ENCODE assay signal across 8 cellular contexts in the genomic region with DNA sequence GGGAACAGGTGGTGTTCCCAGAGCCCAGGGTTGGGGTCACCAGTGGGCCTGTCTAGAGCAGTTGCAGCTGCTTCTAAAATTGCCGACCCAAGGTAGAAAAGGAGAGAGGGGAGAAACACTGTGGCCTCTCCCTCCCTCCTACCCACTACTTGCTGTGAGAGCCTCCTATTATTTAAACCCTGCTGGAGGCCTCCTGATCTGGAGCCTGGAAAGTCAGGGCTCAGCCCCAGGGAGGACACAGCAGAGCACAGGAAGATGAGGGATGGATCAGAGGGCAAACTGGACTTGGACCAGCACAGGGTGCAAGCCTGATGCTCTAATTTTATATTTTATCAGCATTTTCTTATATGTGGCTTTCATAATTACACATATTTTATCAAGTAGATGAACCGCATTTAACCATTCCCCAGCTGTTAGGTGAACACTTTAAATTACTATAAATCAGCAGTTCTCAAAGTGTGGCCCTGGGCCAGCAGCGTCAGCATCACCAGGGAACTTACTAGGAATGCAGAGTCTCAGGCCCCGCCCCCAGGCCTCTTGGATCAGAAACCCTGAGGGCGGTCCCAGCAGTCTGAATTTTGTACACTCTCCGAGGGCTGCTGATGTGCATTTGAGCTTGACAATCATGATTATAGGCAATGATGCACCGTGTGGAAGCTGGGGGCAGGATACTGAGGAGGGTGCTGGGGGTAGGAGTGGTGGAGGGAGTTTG. TPM values are rescaled to one million over a fixed set of nuclear protein-coding genes. Genes with fewer than 3 reads are reported as not detected.
A peak's percentile ranks its signal among the peaks of the same experiment; 100 is the strongest.
DNase-seq lines count a peak whose midpoint lies in the region; ATAC-seq and TF ChIP-seq lines count a peak whose summit lies in the region.

No MANE protein-coding gene starts in this region.

- H3K9me3 Mint-ChIP-seq in CD4-positive, CD25-positive, alpha-beta regulatory T cell: no peaks in the 10 kb centered on the region
- H3K9me3 Mint-ChIP-seq in MCF 10A (ENCODE audit: unreplicated experiment): no peaks in the 10 kb centered on the region
- H3K9me3 Mint-ChIP-seq in naive thymus-derived CD8-positive, alpha-beta T cell: no peaks in the 10 kb centered on the region

- peaks cover 72% of the 10 kb centered on the region for H3K4me1 ChIP-seq in CD4-positive, CD25-positive, alpha-beta regulatory T cell (ENCODE audit: control insufficient read depth, insufficient read depth, low read length, poor library complexity, severe bottlenecking)
- peaks cover 71% of the 10 kb centered on the region for H3K4me1 ChIP-seq in Karpas-422 (ENCODE audit: low read length)

- peaks cover 32% of the 10 kb centered on the region for H3K36me3 Mint-ChIP-seq in CD4-positive, CD25-positive, alpha-beta regulatory T cell
- peaks cover 7% of the 10 kb centered on the region for H3K36me3 Mint-ChIP-seq in MCF 10A (ENCODE audit: insufficient read depth, unreplicated experiment)
- no peaks in the 10 kb centered on the region for H3K36me3 Mint-ChIP-seq in naive thymus-derived CD8-positive, alpha-beta T cell

- H3K79me2 ChIP-seq in Karpas-422 (ENCODE audit: low read length): no peaks in the 10 kb centered on the region

- peak overlapping the region; percentile 84 for H3K4me2 ChIP-seq in Karpas-422 (ENCODE audit: low read depth, low read length, poor library complexity, severe bottlenecking)

- H3K4me1 Mint-ChIP-seq in CD4-positive, CD25-positive, alpha-beta regulatory T cell: peaks cover 26 to 97% (median 75%) of the 10 kb centered on the region in 4 donors
- H3K4me1 Mint-ChIP-seq in MCF 10A (ENCODE audit: insufficient read depth, unreplicated experiment): peaks cover 40% of the 10 kb centered on the region
- H3K4me1 Mint-ChIP-seq in naive thymus-derived CD8-positive, alpha-beta T cell: peaks cover 9 to 98% (median 37%) of the 10 kb centered on the region in 4 donors

- H3K9ac ChIP-seq in Karpas-422 (ENCODE audit: low read length): peak overlapping the region; percentile 68

- CTCF ChIA-PET in MCF 10A (lab: Yijun Ruan, JAX): no interaction called here

- no TSS peak for BruUV-seq in MCF 10A (replicated peaks; lab: Mats Ljungman, UMichigan)

- H4K20me1 ChIP-seq in Karpas-422 (ENCODE audit: insufficient read depth, low read depth, low read length): peaks cover 17% of the 10 kb centered on the region; the same call in 1 of the 2 replicates

- H3K4me3 Mint-ChIP-seq in CD4-positive, CD25-positive, alpha-beta regulatory T cell: peak overlapping the region in 3 of 4 donors; percentile 37 to 77 (median 68)
- no peak overlapping the region for H3K4me3 Mint-ChIP-seq in MCF 10A (ENCODE audit: unreplicated experiment)
- H3K4me3 Mint-ChIP-seq in naive thymus-derived CD8-positive, alpha-beta T cell: peak overlapping the region in 2 of 10 donors; percentile 21 to 41

- H3K27ac Mint-ChIP-seq in CD4-positive, CD25-positive, alpha-beta regulatory T cell: peak overlapping the region; percentile 89 to 95 (median 94)
- peak overlapping the region; percentile 54 for H3K27ac Mint-ChIP-seq in MCF 10A (ENCODE audit: low read depth, unreplicated experiment)
- H3K27ac Mint-ChIP-seq in naive thymus-derived CD8-positive, alpha-beta T cell: peak overlapping the region in 6 of 10 donors; percentile 44 to 88 (median 72)

- H3K27me3 Mint-ChIP-seq in CD4-positive, CD25-positive, alpha-beta regulatory T cell: no peaks in the 10 kb centered on the region
- no peaks in the 10 kb centered on the region for H3K27me3 Mint-ChIP-seq in MCF 10A (ENCODE audit: insufficient read depth, unreplicated experiment)
- H3K27me3 Mint-ChIP-seq in naive thymus-derived CD8-positive, alpha-beta T cell: no peaks in the 10 kb centered on the region

- peak overlapping the region; percentile 76 for H3K4me3 ChIP-seq in CD4-positive, CD25-positive, alpha-beta regulatory T cell (ENCODE audit: low read depth, low read length)
- H3K4me3 ChIP-seq in Karpas-422 (ENCODE audit: low read length): peak overlapping the region; percentile 62; the same call in 1 of the 2 replicates

- no peak for ATAC-seq in CD4-positive, CD25-positive, alpha-beta regulatory T cell (ENCODE audit: low read depth in 2 of 2)
- no peak for ATAC-seq in naive thymus-derived CD8-positive, alpha-beta T cell
- no peak for ATAC-seq in HG02759 (IDR thresholded peaks at IDR 0.05; ENCODE audit: unreplicated experiment)
- no peak for ATAC-seq in HG03457 (IDR thresholded peaks at IDR 0.05; ENCODE audit: unreplicated experiment)

- TF ChIP-seq CTCF in MCF 10A (IDR thresholded peaks at IDR 0.05; ENCODE audit: unreplicated experiment): no peak

- no peaks in the 10 kb centered on the region for H3K27me3 ChIP-seq in CD4-positive, CD25-positive, alpha-beta regulatory T cell (ENCODE audit: control insufficient read depth, insufficient read depth, low read length)
- H3K27me3 ChIP-seq in Karpas-422 (ENCODE audit: low read length): no peaks in the 10 kb centered on the region

- POLR2A ChIA-PET in MCF 10A (lab: Yijun Ruan, JAX): interaction anchor here (0.8 to 2.1 kb wide), 4 partner anchors 13 to 23 kb away, joined by 5 read pairs; no protein-coding TSS in a partner anchor
- POLR2A ChIA-PET in naive thymus-derived CD8-positive, alpha-beta T cell (lab: Charles Lee): interaction anchor here (0.8 to 2.0 kb wide), 3 partner anchors 9 to 42 kb away, joined by 3 to 9 read pairs (median 4); no protein-coding TSS in a partner anchor

- H2AFZ ChIP-seq in Karpas-422 (ENCODE audit: low read length): no peak overlapping the region

- DNase-seq in CD4-positive, CD25-positive, alpha-beta regulatory T cell: no peak
- DNase-seq in Karpas-422: peak; percentile 70
- no peak for DNase-seq in MCF 10A (ENCODE audit: unreplicated experiment)
- no peak for DNase-seq in naive thymus-derived CD8-positive, alpha-beta T cell
- DNase-seq in SKM-1 (lab: John Stamatoyannopoulos, UW; ENCODE audit: unreplicated experiment): no peak
- DNase-seq in AG08395 (ENCODE audit: low spot score): no peak

- peaks cover 21% of the 10 kb centered on the region for H3K36me3 ChIP-seq in CD4-positive, CD25-positive, alpha-beta regulatory T cell (ENCODE audit: control insufficient read depth, insufficient read depth, low read length)
- no peaks in the 10 kb centered on the region for H3K36me3 ChIP-seq in Karpas-422 (ENCODE audit: insufficient read depth, low read length)

- H3K9me2 ChIP-seq in Karpas-422 (replicated peaks; ENCODE audit: insufficient read depth, low read length): no peaks in the 10 kb centered on the region

- intact Hi-C loops in MCF 10A (cut with micrococcal nuclease): no loop called here

- H3K9me3 ChIP-seq in CD4-positive, CD25-positive, alpha-beta regulatory T cell (ENCODE audit: control insufficient read depth in 2 of 2, low read length in 2 of 2): no peaks in the 10 kb centered on the region
- no peaks in the 10 kb centered on the region for H3K9me3 ChIP-seq in Karpas-422 (ENCODE audit: low read length)

- H3K27ac ChIP-seq in CD4-positive, CD25-positive, alpha-beta regulatory T cell (ENCODE audit: insufficient read depth, low read length, poor library complexity, severe bottlenecking): peak overlapping the region; percentile 73
- peak overlapping the region; percentile 98 for H3K27ac ChIP-seq in Karpas-422 (ENCODE audit: low read length)

RNA-seq across cellular contexts. Expression of a gene that starts 26.7 kb away (rescaled TPM):
- total RNA-seq in CD4-positive, CD25-positive, alpha-beta regulatory T cell: 76.6 TPM
- polyA plus RNA-seq in CD4-positive, CD25-positive, alpha-beta regulatory T cell: 10 to 100 TPM; 12.0 to 17.0 (median 14.5) TPM
- total RNA-seq in Karpas-422 (2014; rRNA removed; shearing (Covaris generic); ENCODE audit: low replicate concordance): 12.8 and 27.7 TPM in 2 replicates
- total RNA-seq in MCF 10A (2022): 19.9 and 26.1 TPM in 2 replicates
- 10 to 100 TPM; 53.1 to 55.4 TPM for total RNA-seq in naive thymus-derived CD8-positive, alpha-beta T cell
- polyA plus RNA-seq in naive thymus-derived CD8-positive, alpha-beta T cell: 1 to 10 TPM in 2 of 3 donors, under 1 TPM in 1; 0.57 to 4.2 (median 1.7) TPM
